Comparison of ENCODE assay signal across 1 cellular context in genomic region chr2:28610583-28611201, GRCh38.
TF ChIP-seq lines count a peak whose summit lies in the region.

No MANE protein-coding gene starts in this region.

TF ChIP-seq in HCT116, 20 proteins besides CTCF, POLR2A, EP300 and RAD21 (continued from another document):
- TF ChIP-seq EZH2phosphoT487 (IDR thresholded peaks at IDR 0.05; ENCODE audit: borderline replicate concordance) (no peak), EZH2 (IDR thresholded peaks at IDR 0.05) (no peak), CBX3 (IDR thresholded peaks at IDR 0.05; ENCODE audit: low read depth) (peak; percentile 84), CEBPB (IDR thresholded peaks at IDR 0.05; ENCODE audit: low read depth) (no peak), ELF1 (IDR thresholded peaks at IDR 0.05; ENCODE audit: borderline replicate concordance, low read depth) (no peak)
